In the genomic region with DNA sequence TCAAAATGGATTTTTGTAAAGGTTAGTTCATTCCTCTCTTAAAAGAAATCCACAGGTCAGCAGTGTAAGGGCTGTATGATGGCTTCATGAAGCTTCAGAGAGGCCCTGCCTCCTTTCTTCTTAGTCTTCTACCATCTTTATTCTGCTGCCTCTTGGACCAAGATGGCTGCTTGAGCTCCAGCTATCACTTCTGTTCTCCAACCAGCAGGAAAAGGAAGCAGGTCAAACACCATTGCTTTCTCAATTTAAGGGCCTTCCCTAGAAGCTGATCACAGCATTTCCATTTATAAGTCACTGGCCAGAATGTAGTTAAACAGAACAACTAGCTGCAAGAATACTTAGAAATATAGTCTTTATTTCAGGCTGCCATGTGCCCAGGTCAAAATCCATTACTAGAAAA, we compare ENCODE assay signal across 26 cellular contexts.
"Had no signal": no experiment of that assay in that cellular context is flagged by ENCODE, and none has a peak within 500 bp of the region (broad histone marks: within the 10 kb centered on the region; RNA-seq: fewer than 3 reads in every experiment).

No MANE protein-coding gene starts in this region.

- H3K4me2 ChIP-seq: hepatocyte, neural progenitor cell had no signal

- H2AFZ ChIP-seq: hepatocyte, neural progenitor cell, parathyroid adenoma had no signal

- H3K27ac ChIP-seq: esophagus muscularis mucosa, foreskin keratinocyte, gastroesophageal sphincter, heart left ventricle, hepatocyte, neural progenitor cell, parathyroid adenoma, right lobe of liver, suprapubic skin, transverse colon, upper lobe of right lung, vagina had no signal

- ATAC-seq: foreskin keratinocyte, gastroesophageal sphincter, heart left ventricle, left lobe of liver, right lobe of liver, upper lobe of right lung had no signal

- H3K9me3 ChIP-seq: esophagus muscularis mucosa, gastroesophageal sphincter, right lobe of liver, suprapubic skin, transverse colon, upper lobe of right lung, vagina had no signal

- H3K36me3 Mint-ChIP-seq: memory B cell, neural progenitor cell had no signal

- H3K4me3 ChIP-seq: esophagus muscularis mucosa, gastroesophageal sphincter, heart left ventricle, hepatocyte, lung, neural progenitor cell, right lobe of liver, suprapubic skin, transverse colon, upper lobe of right lung, vagina had no signal

- DNase-seq: effector CD8-positive, alpha-beta T cell; foreskin keratinocyte; heart left ventricle; kidney; right lobe of liver; small intestine; stimulated activated CD4-positive, alpha-beta T cell treated with anti-CD3 and anti-CD28 coated beads, Interleukin-15, amount 100 ng/mL, for 24 hours; stimulated activated CD4-positive, alpha-beta T cell treated with anti-CD3 and anti-CD28 coated beads, Interleukin-2, amount 100 ng/mL, for 48 hours; stimulated activated CD8-positive, alpha-beta memory T cell treated with anti-CD3 and anti-CD28 coated beads, Interleukin-4, amount 100 ng/mL, for 48 hours; stimulated activated naive CD8-positive, alpha-beta T cell treated with anti-CD3 and anti-CD28 coated beads, Interleukin-15, amount 100 ng/mL, for 72 hours; transverse colon; upper lobe of right lung had no signal

- H3K27ac Mint-ChIP-seq: dendritic cell treated with granulocyte-macrophage colony-stimulating factor and Interleukin-4, amounts not matched to agents 40 ng/mL and 50 ng/mL, for 4 days; memory B cell; neural progenitor cell; progenitor cell of endocrine pancreas; stimulated activated naive CD8-positive, alpha-beta T cell treated with anti-CD3 and anti-CD28 coated beads, Interleukin-15, amount 100 ng/mL, for 72 hours had no signal

- H3K27me3 Mint-ChIP-seq: dendritic cell treated with granulocyte-macrophage colony-stimulating factor and Interleukin-4, amounts not matched to agents 40 ng/mL and 50 ng/mL, for 4 days; memory B cell; progenitor cell of endocrine pancreas; stimulated activated naive CD8-positive, alpha-beta T cell treated with anti-CD3 and anti-CD28 coated beads, Interleukin-15, amount 100 ng/mL, for 72 hours had no signal

- H3K4me3 Mint-ChIP-seq: dendritic cell treated with granulocyte-macrophage colony-stimulating factor and Interleukin-4, amounts not matched to agents 40 ng/mL and 50 ng/mL, for 4 days; memory B cell; nephron; neural progenitor cell; stimulated activated naive CD8-positive, alpha-beta T cell treated with anti-CD3 and anti-CD28 coated beads, Interleukin-15, amount 100 ng/mL, for 72 hours had no signal

- H3K79me2 ChIP-seq: hepatocyte, parathyroid adenoma had no signal

- H3K4me1 ChIP-seq: upper lobe of right lung had no signal

- H3K27me3 ChIP-seq: esophagus muscularis mucosa, foreskin keratinocyte, gastroesophageal sphincter, heart left ventricle, hepatocyte, neural progenitor cell, right lobe of liver, suprapubic skin, transverse colon, upper lobe of right lung, vagina had no signal

- H3K36me3 ChIP-seq: esophagus muscularis mucosa, gastroesophageal sphincter, heart left ventricle, neural progenitor cell, right lobe of liver, suprapubic skin, transverse colon, upper lobe of right lung, vagina had no signal

- H3K9ac ChIP-seq: neural progenitor cell, parathyroid adenoma had no signal

- H3K9me3 Mint-ChIP-seq: dendritic cell treated with granulocyte-macrophage colony-stimulating factor and Interleukin-4, amounts not matched to agents 40 ng/mL and 50 ng/mL, for 4 days had no signal

- FAIRE-seq: endothelial cell of umbilical vein, kidney, small intestine had no signal
